9 cellular contexts compared by ENCODE assay signal in genomic region chr3:142019794-142020320, GRCh38.
DNase-seq lines count a peak whose midpoint lies in the region; ATAC-seq and TF ChIP-seq lines count a peak whose summit lies in the region.
"Had no signal": no experiment of that assay in that cellular context is flagged by ENCODE, and none has a peak within 500 bp of the region (broad histone marks: within the 10 kb centered on the region; RNA-seq: fewer than 3 reads in every experiment).

No MANE protein-coding gene starts in this region.

- H3K9me3 ChIP-seq in upper lobe of right lung, result no peaks in the 10 kb centered on the region

- peak; percentile 45 for DNase-seq in iris pigment epithelial cell (ENCODE audit: low read depth)
- DNase-seq in upper lobe of right lung, result no peak
- DNase-seq in SW 1271 (lab: John Stamatoyannopoulos, UW), result no peak
- DNase-seq in dedifferentiated amniotic fluid mesenchymal stem cell (ENCODE audit: extremely low spot score), result no peak
- no peak for DNase-seq in NCI-H446 (lab: John Stamatoyannopoulos, UW)
- DNase-seq: NCI-H69 had no signal

- TF ChIP-seq CTCF in upper lobe of right lung (IDR thresholded peaks at IDR 0.05), result no peak

- H3K27ac ChIP-seq in upper lobe of right lung, result no peak overlapping the region

- H3K36me3 ChIP-seq in upper lobe of right lung, result no peaks in the 10 kb centered on the region

- ATAC-seq in GM18520 (IDR thresholded peaks at IDR 0.05; ENCODE audit: unreplicated experiment) (peak; percentile 71), GM21619 (IDR thresholded peaks at IDR 0.05; ENCODE audit: unreplicated experiment) (peak; percentile 84), HG03521 (IDR thresholded peaks at IDR 0.05; ENCODE audit: unreplicated experiment) (peak; percentile 37), upper lobe of right lung (no peak)

- peaks cover 13% of the 10 kb centered on the region for H3K4me1 ChIP-seq in upper lobe of right lung

- no peaks in the 10 kb centered on the region for H3K27me3 ChIP-seq in upper lobe of right lung

- no peak overlapping the region for H3K4me3 ChIP-seq in upper lobe of right lung

- intact Hi-C loops in upper lobe of right lung (cut with DNase I), result no loop called here
